Comparison of ENCODE assay signal across 22 cellular contexts in genomic region chr19:44686896-44687295, GRCh38. TPM values are rescaled to one million over a fixed set of nuclear protein-coding genes. Genes with fewer than 3 reads are reported as not detected.
DNase-seq lines count a peak whose midpoint lies in the region; ATAC-seq, FAIRE-seq and TF ChIP-seq lines count a peak whose summit lies in the region.
"Had no signal": no experiment of that assay in that cellular context is flagged by ENCODE, and none has a peak within 500 bp of the region (broad histone marks: within the 10 kb centered on the region; RNA-seq: fewer than 3 reads in every experiment).

No MANE protein-coding gene starts in this region.

- no peak overlapping the region for H2BK20ac ChIP-seq in H1 (ENCODE audit: low read length)

- no peaks in the 10 kb centered on the region for H3K9me3 ChIP-seq in H1 (ENCODE audit: insufficient read depth in 2 of 2, low read depth in 1 of 2, low read length in 1 of 2)
- no peaks in the 10 kb centered on the region for H3K9me3 ChIP-seq in neutrophil
- H3K9me3 ChIP-seq in upper lobe of right lung, result no peaks in the 10 kb centered on the region
- H3K9me3 ChIP-seq in kidney (ENCODE audit: control insufficient read depth in 1 of 2, low read length in 2 of 2), result no peaks in the 10 kb centered on the region
- no peaks in the 10 kb centered on the region for H3K9me3 ChIP-seq in Peyer's patch

- intact Hi-C loops in upper lobe of right lung (cut with DNase I), result loop anchor here (5.0 kb wide), 1 partner anchor 85 kb away; no protein-coding TSS in a partner anchor
- intact Hi-C loops in kidney (cut with DNase I), result no loop called here

- H2BK120ac ChIP-seq in H1 (replicated peaks; ENCODE audit: low read depth, low read length), result no peak overlapping the region

- H4K91ac ChIP-seq in H1 (replicated peaks; ENCODE audit: insufficient read length, low read length), result peak overlapping the region; percentile 65

- H3K4ac ChIP-seq in H1 (replicated peaks; ENCODE audit: insufficient read length, low read depth, low read length), result no peak overlapping the region

- CTCF ChIA-PET in H1 (lab: Charles Lee; ENCODE audit: partially characterized antibody), result interaction anchor here (1.2 to 11.2 kb wide), 3 partner anchors 35 to 116 kb away, joined by 4 to 134 read pairs (median 112); no protein-coding TSS in a partner anchor

- H3K4me3 ChIP-seq in H1 (ENCODE audit: extremely low read depth in 1 of 4, insufficient read depth in 2 of 4, low read depth in 3 of 4, low read length in 4 of 4) (no peak overlapping the region), neutrophil (ENCODE audit: low read depth in 1 of 2, low read length in 1 of 2) (no peak overlapping the region), upper lobe of right lung (no peak overlapping the region), kidney (ENCODE audit: low read length in 2 of 2) (no peak overlapping the region), Peyer's patch (no peak overlapping the region)

- no peaks in the 10 kb centered on the region; the same call in 1 of the 2 replicates for H3K23me2 ChIP-seq in H1 (ENCODE audit: low read depth, low read length)

- H4K20me1 ChIP-seq in H1 (replicated peaks in 1 of 2; ENCODE audit: control insufficient read depth in 1 of 2, insufficient read depth in 2 of 2, low read length in 2 of 2), result no peaks in the 10 kb centered on the region

- H3K27me3 ChIP-seq in H1 (replicated peaks in 1 of 4; ENCODE audit: control insufficient read depth in 3 of 4, extremely low read depth in 1 of 4, insufficient read depth in 3 of 4, low read length in 3 of 4) (no peaks in the 10 kb centered on the region), neutrophil (peaks cover 3% of the 10 kb centered on the region), upper lobe of right lung (no peaks in the 10 kb centered on the region), Peyer's patch (no peaks in the 10 kb centered on the region)

- H3K4me2 ChIP-seq in H1 (ENCODE audit: insufficient read depth in 1 of 2, low read depth in 2 of 2, low read length in 2 of 2), result no peak overlapping the region

- H3K27ac ChIP-seq in H1 (ENCODE audit: low read depth, low read length) (no peak overlapping the region), neutrophil (peak overlapping the region; percentile 77), upper lobe of right lung (no peak overlapping the region), kidney (ENCODE audit: low read depth in 2 of 2, low read length in 2 of 2) (no peak overlapping the region), Peyer's patch (no peak overlapping the region)

- no peak overlapping the region for H3K14ac ChIP-seq in H1 (ENCODE audit: insufficient read length)

- TF ChIP-seq CTCF in H1 (IDR thresholded peaks at IDR 0.05; ENCODE audit: control extremely low read depth in 1 of 3, insufficient read depth in 1 of 3, low read depth in 1 of 3, low read length in 3 of 3) (no peak), neutrophil (IDR thresholded peaks at IDR 0.05) (no peak), upper lobe of right lung (IDR thresholded peaks at IDR 0.05) (no peak), kidney (IDR thresholded peaks at IDR 0.05; ENCODE audit: borderline replicate concordance, extremely low read depth, insufficient read depth) (no peak), Peyer's patch (IDR thresholded peaks at IDR 0.05) (no peak)

- no peak overlapping the region for H3K56ac ChIP-seq in H1 (replicated peaks; ENCODE audit: insufficient read length, low read depth, low read length)

- H3K9ac ChIP-seq in H1 (replicated peaks in 1 of 4; ENCODE audit: extremely low read depth in 1 of 4, low read depth in 3 of 4, low read length in 3 of 4), result no peak overlapping the region
- H3K9ac ChIP-seq in kidney (ENCODE audit: low read length in 2 of 2), result no peak overlapping the region

- no peak overlapping the region for H4K8ac ChIP-seq in H1 (ENCODE audit: extremely low read depth, insufficient read depth, low read length)

- no peak overlapping the region for H4K5ac ChIP-seq in H1 (ENCODE audit: insufficient read length, low read depth, low read length)

- WGBS in H1 (ENCODE audit: extremely low coverage in 1 of 2, insufficient coverage in 1 of 2, insufficient read length in 1 of 2, insufficient replicate concordance in 2 of 2, low coverage in 1 of 2, low lambda C conversion rate in 2 of 2, missing lambda C conversion rate in 1 of 2), 2 experiments, result 79% methylated on average over 4 of the region's 4 CpGs; no CpG with 5 or more reads in 1 of the 2 experiments

- TF ChIP-seq POLR2A in H1 (IDR thresholded peaks at IDR 0.05; ENCODE audit: control extremely low read depth in 1 of 2, low read depth in 2 of 2, low read length in 2 of 2), result no peak
- TF ChIP-seq POLR2A in Peyer's patch (IDR thresholded peaks at IDR 0.05), result no peak

- H2BK5ac ChIP-seq in H1 (ENCODE audit: low read depth, low read length), result no peak overlapping the region

- peak; percentile 6 for ATAC-seq in upper lobe of right lung
- ATAC-seq: CD8-positive, alpha-beta T cell had no signal

- no peak overlapping the region for H2AFZ ChIP-seq in H1 (ENCODE audit: low read length)

- POLR2A ChIA-PET in H1 (lab: Charles Lee; ENCODE audit: partially characterized antibody), result interaction anchor here (0.6 kb wide), 1 partner anchor 156 kb away, joined by 4 read pairs; no protein-coding TSS in a partner anchor

- no peak overlapping the region for H2BK12ac ChIP-seq in H1 (ENCODE audit: low read depth, low read length)

- no peak for TF ChIP-seq EP300 in H1 (IDR thresholded peaks at IDR 0.05; ENCODE audit: borderline replicate concordance in 1 of 2, low read depth in 2 of 2, low read length in 2 of 2)

- no peaks in the 10 kb centered on the region for H3K79me1 ChIP-seq in H1 (ENCODE audit: low read depth, low read length)

- no peak overlapping the region; the same call in 1 of the 2 replicates for H2BK15ac ChIP-seq in H1 (ENCODE audit: low read length)

- no peak overlapping the region for H3K23ac ChIP-seq in H1 (ENCODE audit: insufficient read length)

- H3K36me3 ChIP-seq in H1 (ENCODE audit: control insufficient read depth in 2 of 4, insufficient read depth in 4 of 4, low read length in 3 of 4) (no peaks in the 10 kb centered on the region), neutrophil (no peaks in the 10 kb centered on the region), upper lobe of right lung (no peaks in the 10 kb centered on the region), kidney (ENCODE audit: control insufficient read depth in 1 of 2, insufficient read depth in 2 of 2, low read length in 2 of 2) (no peaks in the 10 kb centered on the region), Peyer's patch (no peaks in the 10 kb centered on the region)

- no peak overlapping the region for H2AK5ac ChIP-seq in H1 (ENCODE audit: low read depth, low read length)

- no peak for TF ChIP-seq RAD21 in H1 (IDR thresholded peaks at IDR 0.05 in 1 of 2, conservative IDR thresholded peaks at IDR 0.05 in 1 of 2; ENCODE audit: low read depth in 2 of 2, low read length in 2 of 2)

- DNase-seq in LHCN-M2 (ENCODE audit: low read depth), result peak; percentile 55
- no peak for DNase-seq in H1 (ENCODE audit: low read depth in 1 of 2, low spot score in 2 of 2)
- DNase-seq in upper lobe of right lung, result no peak
- no peak for DNase-seq in kidney
- no peak for DNase-seq in Peyer's patch
- DNase-seq in AML-193 (lab: John Stamatoyannopoulos, UW), result no peak
- no peak for DNase-seq in stimulated activated CD4-positive, alpha-beta T cell treated with anti-CD3 and anti-CD28 coated beads, Interleukin-2, amount 100 ng/mL, for 24 hours
- DNase-seq: C1 segment of cervical spinal cord; CD8-positive, alpha-beta T cell; COR-L47; DND-41; GDM1; HCEC 1CT; HFFc6; KG1 had no signal

- H3K4me1 ChIP-seq in H1 (replicated peaks in 1 of 4; ENCODE audit: control insufficient read depth in 3 of 4, insufficient read depth in 4 of 4, low read length in 3 of 4) (peaks cover 0 to 9% (median 2%) of the 10 kb centered on the region in 4 experiments; a peak in 4 of 7 replicates), neutrophil (ENCODE audit: control insufficient read depth in 1 of 2, insufficient read depth in 1 of 2, low read depth in 1 of 2, low read length in 1 of 2) (peaks cover 37 to 51% of the 10 kb centered on the region in 2 experiments), upper lobe of right lung (peaks cover 45% of the 10 kb centered on the region), kidney (ENCODE audit: control insufficient read depth in 1 of 2, insufficient read depth in 1 of 2, low read depth in 1 of 2, low read length in 2 of 2) (peaks cover 4 to 9% of the 10 kb centered on the region in 2 donors), Peyer's patch (peaks cover 0 to 22% (median 3%) of the 10 kb centered on the region in 4 donors)

- H3K79me2 ChIP-seq in H1 (ENCODE audit: control insufficient read depth in 1 of 2, insufficient read depth in 2 of 2, low read length in 2 of 2), result no peaks in the 10 kb centered on the region

- FAIRE-seq in H1 (lab: Jason Lieb, UNC) (no peak), kidney (lab: Jason Lieb, UNC) (no peak)
- FAIRE-seq: D721Med, GM12892, GM19239 had no signal

- H3K18ac ChIP-seq in H1 (ENCODE audit: extremely low read depth, low read length), result no peak overlapping the region

RNA-seq across cellular contexts. Expression of gene CEACAM16, which starts 12.1 kb away (rescaled TPM):
- total RNA-seq in LHCN-M2 (2014; rRNA removed) (not detected in 2 replicates), upper lobe of right lung (not detected), kidney (not detected), Peyer's patch (not detected)
- not detected for polyA plus RNA-seq in LHCN-M2 (2012)
- total RNA-seq in H1 (2021; fragmentation: NEBNext Ultra II Directional; extraction: Animal tissue kit (Norgen Biotek cat#: 25700)), result not detected in 2 replicates
- polyA plus RNA-seq in H1 (2011; rRNA removed) (not detected in 2 replicates), kidney (ENCODE audit: insufficient read depth, low read depth, low replicate concordance) (not detected)
- polyA plus RNA-seq in H1 (2011; cell fraction: cytosol; rRNA removed), result not detected
- polyA plus RNA-seq in H1 (2011; cell fraction: nucleus; rRNA removed), result not detected
- polyA plus RNA-seq in H1 (2012, experiment 1 of 2), result not detected in 4 replicates
- not detected for polyA plus RNA-seq in H1 (2012, experiment 2 of 2)
- not detected for polyA plus RNA-seq in H1 (2013, experiment 1 of 2)
- polyA plus RNA-seq in H1 (2013, experiment 2 of 2), result not detected
- polyA minus RNA-seq in H1 (2011; rRNA and poly(A)+ RNA removed), result not detected in 2 replicates
- polyA minus RNA-seq in H1 (2011; cell fraction: cytosol; rRNA and poly(A)+ RNA removed), result not detected
- polyA minus RNA-seq in H1 (2011; cell fraction: nucleus; rRNA and poly(A)+ RNA removed), result not detected
- total RNA-seq: A673; CD8-positive, alpha-beta T cell; H4; HFFc6 had no signal
- polyA plus RNA-seq: IgD-negative memory B cell had no signal

RNA-seq across cellular contexts. Expression of gene CEACAM19, which starts 15.6 kb away (rescaled TPM):
- total RNA-seq in LHCN-M2 (2014; rRNA removed) (0.06 and 0.13 TPM in 2 replicates), upper lobe of right lung (7.6 TPM), kidney (5.1 TPM), Peyer's patch (10 to 100 TPM in 3 of 4 donors, 1 to 10 TPM in 1; 4.4 to 16.9 (median 13.3) TPM)
- polyA plus RNA-seq in LHCN-M2 (2012), result 0.68 TPM
- 2.7 and 3.1 TPM in 2 replicates for total RNA-seq in H1 (2021; fragmentation: NEBNext Ultra II Directional; extraction: Animal tissue kit (Norgen Biotek cat#: 25700))
- polyA plus RNA-seq in H1 (2011; rRNA removed) (3.4 and 4.0 TPM in 2 replicates), kidney (ENCODE audit: insufficient read depth, low read depth, low replicate concordance) (5.5 TPM)
- polyA plus RNA-seq in H1 (2011; cell fraction: cytosol; rRNA removed), result 2.4 TPM
- 10.2 TPM for polyA plus RNA-seq in H1 (2011; cell fraction: nucleus; rRNA removed)
- 2.8 to 5.3 TPM (median 3.6 TPM) in 4 replicates for polyA plus RNA-seq in H1 (2012, experiment 1 of 2)
- polyA plus RNA-seq in H1 (2012, experiment 2 of 2), result 1.6 TPM
- polyA plus RNA-seq in H1 (2013, experiment 1 of 2), result 1.9 TPM
- polyA plus RNA-seq in H1 (2013, experiment 2 of 2), result 1.6 TPM
- 1.5 and 4.7 TPM in 2 replicates for polyA minus RNA-seq in H1 (2011; rRNA and poly(A)+ RNA removed)
- polyA minus RNA-seq in H1 (2011; cell fraction: cytosol; rRNA and poly(A)+ RNA removed), result 2.1 TPM
- polyA minus RNA-seq in H1 (2011; cell fraction: nucleus; rRNA and poly(A)+ RNA removed), result 3.5 TPM
- polyA plus RNA-seq: IgD-negative memory B cell had no signal

RNA-seq across cellular contexts. Expression of gene PVR, which starts 43.2 kb away (rescaled TPM):
- total RNA-seq in LHCN-M2 (2014; rRNA removed) (52.1 and 54.3 TPM in 2 replicates), upper lobe of right lung (40.8 TPM), kidney (36.4 TPM), Peyer's patch (10 to 100 TPM; 21.7 to 49.3 (median 40.0) TPM)
- 31.6 TPM for polyA plus RNA-seq in LHCN-M2 (2012)
- total RNA-seq in H1 (2021; fragmentation: NEBNext Ultra II Directional; extraction: Animal tissue kit (Norgen Biotek cat#: 25700)), result 13.3 and 14.1 TPM in 2 replicates
- polyA plus RNA-seq in H1 (2011; rRNA removed) (14.8 and 16.9 TPM in 2 replicates), kidney (ENCODE audit: insufficient read depth, low read depth, low replicate concordance) (20.7 TPM)
- 14.8 TPM for polyA plus RNA-seq in H1 (2011; cell fraction: cytosol; rRNA removed)
- polyA plus RNA-seq in H1 (2011; cell fraction: nucleus; rRNA removed), result 25.2 TPM
- polyA plus RNA-seq in H1 (2012, experiment 1 of 2), result 10.3 to 14.0 TPM (median 11.6 TPM) in 4 replicates
- polyA plus RNA-seq in H1 (2012, experiment 2 of 2), result 6.8 TPM
- polyA plus RNA-seq in H1 (2013, experiment 1 of 2), result 12.7 TPM
- 13.7 TPM for polyA plus RNA-seq in H1 (2013, experiment 2 of 2)
- 22.1 and 22.5 TPM in 2 replicates for polyA minus RNA-seq in H1 (2011; rRNA and poly(A)+ RNA removed)
- 9.8 TPM for polyA minus RNA-seq in H1 (2011; cell fraction: cytosol; rRNA and poly(A)+ RNA removed)
- 27.4 TPM for polyA minus RNA-seq in H1 (2011; cell fraction: nucleus; rRNA and poly(A)+ RNA removed)
- polyA plus RNA-seq: IgD-negative memory B cell had no signal
